In genomic region chr16:67659675-67660563, GRCh38 we compare ENCODE assay signal across 7 cellular contexts.
A peak's percentile ranks its signal among the peaks of the same experiment; 100 is the strongest.
DNase-seq lines count a peak whose midpoint lies in the region; ATAC-seq and TF ChIP-seq lines count a peak whose summit lies in the region.

TSS of gene ACD (minus strand) at chr16:67660260. CDS start at chr16:67660220, 40 bp downstream.

- no peak for TF ChIP-seq CTCF in retinal pigment epithelial cell (conservative IDR thresholded peaks at IDR 0.05; ENCODE audit: low read depth, low read length)

- DNase-seq in NCI-H1694 (lab: John Stamatoyannopoulos, UW) (peak; percentile 74), T1000 (lab: John Stamatoyannopoulos, UW) (peak; percentile 74), astrocyte of the hippocampus (ENCODE audit: low read depth, low spot score) (peak; percentile 97), hepatic stellate cell (ENCODE audit: low spot score) (peak; percentile 99), retinal pigment epithelial cell (ENCODE audit: low read depth) (no peak)

- ATAC-seq in GM18502 (IDR thresholded peaks at IDR 0.05; ENCODE audit: poor library complexity, unreplicated experiment) (peak; percentile 62), HG02852 (IDR thresholded peaks at IDR 0.05; ENCODE audit: unreplicated experiment) (peak; percentile 51)

- H3K4me3 ChIP-seq in retinal pigment epithelial cell (ENCODE audit: low read length): peak within 1 kb of the TSS; percentile 90
